ENCODE assay signal across 15 cellular contexts in genomic region chr2:152051373-152051893, GRCh38. TPM values are rescaled to one million over a fixed set of nuclear protein-coding genes. Genes with fewer than 3 reads are reported as not detected.
DNase-seq lines count a peak whose midpoint lies in the region; ATAC-seq and TF ChIP-seq lines count a peak whose summit lies in the region.
"Had no signal": no experiment of that assay in that cellular context is flagged by ENCODE, and none has a peak within 500 bp of the region (broad histone marks: within the 10 kb centered on the region; RNA-seq: fewer than 3 reads in every experiment).

No MANE protein-coding gene starts in this region.

- peak overlapping the region in 1 of 2 donors; percentile 35 for H3K4me3 Mint-ChIP-seq in CD14-positive monocyte
- no peak overlapping the region for H3K4me3 Mint-ChIP-seq in CD4-positive, alpha-beta memory T cell
- H3K4me3 Mint-ChIP-seq: T-helper 1 cell treated with Interleukin-12 subunit alpha and Interleukin-12 subunit beta and Interleukin-4 antibody, amounts not matched to agents 30 μg/mL and 1 μg/mL, for 36 hours had no signal

- H3K9me3 Mint-ChIP-seq in CD14-positive monocyte, result no peaks in the 10 kb centered on the region
- H3K9me3 Mint-ChIP-seq in CD4-positive, alpha-beta memory T cell, result no peaks in the 10 kb centered on the region
- H3K9me3 Mint-ChIP-seq: T-helper 1 cell treated with Interleukin-12 subunit alpha and Interleukin-12 subunit beta and Interleukin-4 antibody, amounts not matched to agents 30 μg/mL and 1 μg/mL, for 36 hours had no signal

- H3K27me3 ChIP-seq in CD4-positive, alpha-beta memory T cell (ENCODE audit: insufficient read depth, low read length), result no peaks in the 10 kb centered on the region

- H3K27me3 Mint-ChIP-seq in CD14-positive monocyte (ENCODE audit: low read depth in 3 of 3), result peaks cover 0 to 4% (median 4%) of the 10 kb centered on the region in 3 donors
- peaks cover 6% of the 10 kb centered on the region in 2 donors for H3K27me3 Mint-ChIP-seq in CD4-positive, alpha-beta memory T cell

- TF ChIP-seq CTCF in CD14-positive monocyte (IDR thresholded peaks at IDR 0.05) (no peak), HEK293 (tag by site-specific recombination; IDR thresholded peaks at IDR 0.05) (no peak)

- H3K27ac ChIP-seq in HEK293 (ENCODE audit: extremely low read depth, low read depth, low read length), result no peak overlapping the region
- H3K27ac ChIP-seq in CD4-positive, alpha-beta memory T cell (ENCODE audit: low read depth, low read length), result no peak overlapping the region

- peaks cover 3 to 6% of the 10 kb centered on the region in 2 donors for H3K36me3 Mint-ChIP-seq in CD14-positive monocyte
- no peaks in the 10 kb centered on the region for H3K36me3 Mint-ChIP-seq in CD4-positive, alpha-beta memory T cell

- intact Hi-C loops in CD14-positive monocyte (cut with micrococcal nuclease), result no loop called here
- intact Hi-C loops in CD4-positive, alpha-beta memory T cell (cut with micrococcal nuclease), result no loop called here

- DNase-seq in CD14-positive monocyte (ENCODE audit: low spot score), result no peak
- DNase-seq in NAMALWA (ENCODE audit: low spot score), result peak; percentile 47
- no peak for DNase-seq in NCI-H82 (lab: John Stamatoyannopoulos, UW)
- DNase-seq in D341Med (ENCODE audit: low spot score), result no peak
- no peak for DNase-seq in EL
- no peak for DNase-seq in CD4-positive, alpha-beta memory T cell
- DNase-seq: activated naive CD4-positive, alpha-beta T cell treated with Interleukin-2 at 50 U/mL for 16 hours; NCI-H1930; NCI-H524; right cardiac atrium; RPMI8226 had no signal

- no peaks in the 10 kb centered on the region for H3K36me3 ChIP-seq in HEK293 (ENCODE audit: control insufficient read depth in 2 of 2, insufficient read depth in 1 of 2, low read length in 2 of 2)
- H3K36me3 ChIP-seq in CD4-positive, alpha-beta memory T cell (ENCODE audit: insufficient read depth, low read length), result no peaks in the 10 kb centered on the region

- CTCF ChIA-PET in HEK293 (lab: Yijun Ruan, JAX), result interaction anchor here (0.5 to 1.8 kb wide), 2 partner anchors 26 to 34 kb away, joined by 4 to 5 read pairs; no protein-coding TSS in a partner anchor
- CTCF ChIA-PET in CD4-positive, alpha-beta memory T cell (lab: Charles Lee; ENCODE audit: partially characterized antibody), result no interaction called here

- no peaks in the 10 kb centered on the region for H3K4me1 ChIP-seq in HEK293 (ENCODE audit: control insufficient read depth, insufficient read depth, low read length)
- no peaks in the 10 kb centered on the region for H3K4me1 ChIP-seq in CD4-positive, alpha-beta memory T cell (ENCODE audit: insufficient read depth, low read length)

- H3K4me1 Mint-ChIP-seq in CD14-positive monocyte, result peaks cover 72% of the 10 kb centered on the region
- peaks cover 0 to under 1% (median 0%) of the 10 kb centered on the region in 4 donors for H3K4me1 Mint-ChIP-seq in CD4-positive, alpha-beta memory T cell

- no peaks in the 10 kb centered on the region for H3K9me3 ChIP-seq in HEK293 (ENCODE audit: control insufficient read depth, insufficient read depth, low read depth, low read length)
- no peaks in the 10 kb centered on the region for H3K9me3 ChIP-seq in CD4-positive, alpha-beta memory T cell (ENCODE audit: control insufficient read depth in 1 of 2, low read length in 2 of 2)

- peak overlapping the region in 4 of 7 donors; percentile 50 to 79 (median 62) for H3K27ac Mint-ChIP-seq in CD14-positive monocyte
- H3K27ac Mint-ChIP-seq in CD4-positive, alpha-beta memory T cell, result no peak overlapping the region
- H3K27ac Mint-ChIP-seq: T-helper 1 cell treated with Interleukin-12 subunit alpha and Interleukin-12 subunit beta and Interleukin-4 antibody, amounts not matched to agents 30 μg/mL and 1 μg/mL, for 36 hours had no signal

- peak; percentile 40 for ATAC-seq in GM19351 (IDR thresholded peaks at IDR 0.05; ENCODE audit: unreplicated experiment)
- ATAC-seq: activated CD4-positive, CD25-positive, alpha-beta regulatory T cell treated with anti-CD3 and anti-CD28 coated beads, Interleukin-2, amount 50 U/mL, for 24 hours; right cardiac atrium had no signal

- H3K4me3 ChIP-seq in HEK293 (ENCODE audit: low read depth, low read length), result no peak overlapping the region
- no peak overlapping the region for H3K4me3 ChIP-seq in CD4-positive, alpha-beta memory T cell (ENCODE audit: low read length in 2 of 2)

- POLR2A ChIA-PET in HEK293 (lab: Yijun Ruan, JAX), result no interaction called here
- POLR2A ChIA-PET in CD4-positive, alpha-beta memory T cell (lab: Charles Lee; ENCODE audit: partially characterized antibody), result no interaction called here

TF ChIP-seq in HEK293, 187 proteins besides CTCF, POLR2A, EP300 and RAD21:
- no peak for TF ChIP-seq REPIN1 (tag by site-specific recombination; IDR thresholded peaks at IDR 0.05; ENCODE audit: low read depth)
- TF ChIP-seq ZNF555 (tag by site-specific recombination; conservative IDR thresholded peaks at IDR 0.05), result no peak
- TF ChIP-seq ZNF211 (tag by site-specific recombination; IDR thresholded peaks at IDR 0.05; ENCODE audit: low read depth), result no peak
- TF ChIP-seq KLF17 (tag by site-specific recombination; IDR thresholded peaks at IDR 0.05), result no peak
- TF ChIP-seq MZF1 (tag by site-specific recombination; IDR thresholded peaks at IDR 0.05; ENCODE audit: borderline replicate concordance), result peak; percentile 52; the same call in 1 of the 2 replicates

RNA-seq across cellular contexts. Expression of gene CACNB4, which starts 47.4 kb away (rescaled TPM):
- 1 to 10 TPM in 1 of 2 donors, under 1 TPM in 1; 0.44 to 1.9 TPM for polyA plus RNA-seq in CD14-positive monocyte
- under 1 TPM; 0.47 to 0.64 TPM for total RNA-seq in CD4-positive, alpha-beta memory T cell
- not detected for polyA plus RNA-seq in CD4-positive, alpha-beta memory T cell

Comparison
In these comparisons a context has a peak if more than half of its experiments do, and no peak if none do; other contexts are left out.
1. H3K27ac Mint-ChIP-seq: peak in CD14-positive monocyte (4 of 7); none in CD4-positive, alpha-beta memory T cell (0 of 7).